Comparison of ENCODE assay signal across 13 cellular contexts in genomic region chr4:165440415-165440882, GRCh38.
DNase-seq lines count a peak whose midpoint lies in the region; ATAC-seq and TF ChIP-seq lines count a peak whose summit lies in the region.
"Had no signal": no experiment of that assay in that cellular context is flagged by ENCODE, and none has a peak within 500 bp of the region (broad histone marks: within the 10 kb centered on the region; RNA-seq: fewer than 3 reads in every experiment).

No MANE protein-coding gene starts in this region.

- DNase-seq in NCI-H1092 treated with DMSO at 0.1 percent for 48 hours (lab: John Stamatoyannopoulos, UW): peak; percentile 51
- DNase-seq in NCI-H1092 (lab: John Stamatoyannopoulos, UW): no peak
- peak; percentile 73 for DNase-seq in RWPE1 (ENCODE audit: low spot score)
- DNase-seq in fibroblast of pulmonary artery (ENCODE audit: low read depth): peak; percentile 78
- DNase-seq in ecto neural progenitor cell (ENCODE audit: low spot score): no peak
- DNase-seq: activated naive CD4-positive, alpha-beta T cell treated with anti-CD3 and anti-CD28 coated beads for 36 hours; midbrain; NCI-H524; stimulated activated CD4-positive, alpha-beta T cell treated with anti-CD3 and anti-CD28 coated beads, Interleukin-2, amount 100 ng/mL, for 24 hours had no signal

- ATAC-seq in HG03565 (IDR thresholded peaks at IDR 0.05; ENCODE audit: unreplicated experiment) (no peak), HG03095 (IDR thresholded peaks at IDR 0.05; ENCODE audit: unreplicated experiment) (no peak)

- H3K9ac ChIP-seq in skeletal muscle satellite cell (ENCODE audit: low read depth, low read length): no peak overlapping the region

- no peaks in the 10 kb centered on the region for H3K27me3 ChIP-seq in skeletal muscle satellite cell (ENCODE audit: control insufficient read depth, insufficient read depth, low read length)

- POLR2A ChIA-PET in RWPE1 (lab: Yijun Ruan, JAX; ENCODE audit: low non-redundant PET): no interaction called here

- no peaks in the 10 kb centered on the region for H3K36me3 ChIP-seq in skeletal muscle satellite cell (ENCODE audit: insufficient read depth, low read length)

- CTCF ChIA-PET in RWPE1 (lab: Yijun Ruan, JAX): no interaction called here

- H3K4me3 ChIP-seq in fibroblast of pulmonary artery (replicated peaks; ENCODE audit: low read depth, low read length) (no peak overlapping the region), skeletal muscle satellite cell (ENCODE audit: low read length) (no peak overlapping the region)

- H3K4me1 ChIP-seq in skeletal muscle satellite cell (ENCODE audit: control insufficient read depth, insufficient read depth, low read length): peaks cover 14% of the 10 kb centered on the region

- TF ChIP-seq CTCF in RWPE1 (conservative IDR thresholded peaks at IDR 0.05; ENCODE audit: low read depth): no peak
- TF ChIP-seq CTCF in fibroblast of pulmonary artery (IDR thresholded peaks at IDR 0.05; ENCODE audit: low read length, missing control alignments): no peak

- peak overlapping the region; percentile 44 for H3K4me2 ChIP-seq in skeletal muscle satellite cell (ENCODE audit: low read length)

- no peaks in the 10 kb centered on the region for H3K9me3 ChIP-seq in skeletal muscle satellite cell (replicated peaks; ENCODE audit: low read length)

- H3K27ac ChIP-seq in RWPE1: no peak overlapping the region
- H3K27ac ChIP-seq: 22Rv1 had no signal

Comparison
In these comparisons a context has a peak if more than half of its experiments do, and no peak if none do; other contexts are left out.
1. DNase-seq: peak in NCI-H1092 treated with DMSO at 0.1 percent for 48 hours (single experiment), RWPE1 (single experiment) and fibroblast of pulmonary artery (single experiment); none in NCI-H1092 (single experiment) and ecto neural progenitor cell (single experiment).